21 cellular contexts compared by ENCODE assay signal in genomic region chr1:108925920-108926319, GRCh38. TPM values are rescaled to one million over a fixed set of nuclear protein-coding genes. Genes with fewer than 3 reads are reported as not detected.
A peak's percentile ranks its signal among the peaks of the same experiment; 100 is the strongest.
DNase-seq lines count a peak whose midpoint lies in the region; ATAC-seq, FAIRE-seq and TF ChIP-seq lines count a peak whose summit lies in the region.
"Had no signal": no experiment of that assay in that cellular context is flagged by ENCODE, and none has a peak within 500 bp of the region (broad histone marks: within the 10 kb centered on the region; RNA-seq: fewer than 3 reads in every experiment).

No MANE protein-coding gene starts in this region.

- peak; percentile 67 for ATAC-seq in activated CD8-positive, alpha-beta memory T cell treated with anti-CD3 and anti-CD28 coated beads, Interleukin-2, amount 10 ng/mL, durations not matched to agents 7 days and 5 days
- ATAC-seq in activated CD8-positive, alpha-beta T cell treated with anti-CD3 and anti-CD28 coated beads, Interleukin-2, amount 10 ng/mL, durations not matched to agents 7 days and 5 days = peak; percentile 36
- ATAC-seq in left ventricle myocardium superior = no peak
- ATAC-seq: HCT116 had no signal

- FAIRE-seq in GM12891 (lab: Jason Lieb, UNC) = peak; percentile 61
- FAIRE-seq: GM12892, RCC 7860 had no signal

- intact Hi-C loops in left ventricle myocardium superior (cut with micrococcal nuclease) = no loop called here

- no peaks in the 10 kb centered on the region for H3K4me1 Mint-ChIP-seq in activated CD8-positive, alpha-beta memory T cell treated with anti-CD3 and anti-CD28 coated beads, Interleukin-2, amount 10 ng/mL, durations not matched to agents 7 days and 5 days
- H3K4me1 Mint-ChIP-seq in activated CD8-positive, alpha-beta T cell treated with anti-CD3 and anti-CD28 coated beads, Interleukin-2, amount 10 ng/mL, durations not matched to agents 7 days and 5 days (ENCODE audit: low read depth) = no peaks in the 10 kb centered on the region

- no peaks in the 10 kb centered on the region for H3K9me3 Mint-ChIP-seq in activated CD8-positive, alpha-beta memory T cell treated with anti-CD3 and anti-CD28 coated beads, Interleukin-2, amount 10 ng/mL, durations not matched to agents 7 days and 5 days (ENCODE audit: low read depth)
- no peaks in the 10 kb centered on the region for H3K9me3 Mint-ChIP-seq in activated CD8-positive, alpha-beta T cell treated with anti-CD3 and anti-CD28 coated beads, Interleukin-2, amount 10 ng/mL, durations not matched to agents 7 days and 5 days (ENCODE audit: insufficient read depth)
- H3K9me3 Mint-ChIP-seq: CD4-positive, CD25-positive, alpha-beta regulatory T cell had no signal

- no peak overlapping the region for H3K4me3 Mint-ChIP-seq in activated CD8-positive, alpha-beta memory T cell treated with anti-CD3 and anti-CD28 coated beads, Interleukin-2, amount 10 ng/mL, durations not matched to agents 7 days and 5 days
- H3K4me3 Mint-ChIP-seq in activated CD8-positive, alpha-beta T cell treated with anti-CD3 and anti-CD28 coated beads, Interleukin-2, amount 10 ng/mL, durations not matched to agents 7 days and 5 days = no peak overlapping the region
- H3K4me3 Mint-ChIP-seq: CD4-positive, CD25-positive, alpha-beta regulatory T cell had no signal

- CTCF ChIA-PET in activated CD8-positive, alpha-beta memory T cell treated with anti-CD3 and anti-CD28 coated beads, Interleukin-2, amount 10 ng/mL, durations not matched to agents 7 days and 5 days (lab: Charles Lee) = no interaction called here
- CTCF ChIA-PET in activated CD8-positive, alpha-beta T cell treated with anti-CD3 and anti-CD28 coated beads, Interleukin-2, amount 10 ng/mL, durations not matched to agents 7 days and 5 days (lab: Charles Lee) = no interaction called here

- TF ChIP-seq POLR2A in GM12891 (IDR thresholded peaks at IDR 0.05; ENCODE audit: low read depth, low read length) = no peak

- POLR2A ChIA-PET in activated CD8-positive, alpha-beta T cell treated with anti-CD3 and anti-CD28 coated beads, Interleukin-2, amount 10 ng/mL, durations not matched to agents 7 days and 5 days (lab: Charles Lee) = no interaction called here

- peaks cover 29% of the 10 kb centered on the region for H3K36me3 Mint-ChIP-seq in activated CD8-positive, alpha-beta memory T cell treated with anti-CD3 and anti-CD28 coated beads, Interleukin-2, amount 10 ng/mL, durations not matched to agents 7 days and 5 days
- peaks cover 31% of the 10 kb centered on the region for H3K36me3 Mint-ChIP-seq in activated CD8-positive, alpha-beta T cell treated with anti-CD3 and anti-CD28 coated beads, Interleukin-2, amount 10 ng/mL, durations not matched to agents 7 days and 5 days (ENCODE audit: low read depth)

- no peak for DNase-seq in activated CD8-positive, alpha-beta memory T cell treated with anti-CD3 and anti-CD28 coated beads, Interleukin-2, amount 10 ng/mL, durations not matched to agents 7 days and 5 days
- DNase-seq in activated CD8-positive, alpha-beta memory T cell treated with anti-CD3 and anti-CD28 coated beads, Interleukin-2, amount 50 U/mL, for 48 hours = no peak
- no peak for DNase-seq in GM12891 (ENCODE audit: insufficient read length, low spot score)
- no peak for DNase-seq in activated CD8-positive, alpha-beta T cell treated with anti-CD3 and anti-CD28 coated beads, Interleukin-2, amount 10 ng/mL, durations not matched to agents 7 days and 5 days
- no peak for DNase-seq in left ventricle myocardium superior
- no peak for DNase-seq in NCI-H146 treated with DMSO at 0.1 percent for 48 hours (lab: John Stamatoyannopoulos, UW; ENCODE audit: unreplicated experiment)
- no peak for DNase-seq in NOMO-1 treated with dmso at 0.1 percent for 144 hours (lab: John Stamatoyannopoulos, UW; ENCODE audit: unreplicated experiment)
- DNase-seq: KBM-7, NCI-H1048, NCI-H1417, NCI-H1694 treated with DMSO at 0.1 percent for 48 hours, NCI-H2081, NCI-H2171, NCI-H226, NCI-H510A, NCI-H69, SIG-M5 had no signal

- no peak overlapping the region for H3K27ac Mint-ChIP-seq in activated CD8-positive, alpha-beta memory T cell treated with anti-CD3 and anti-CD28 coated beads, Interleukin-2, amount 10 ng/mL, durations not matched to agents 7 days and 5 days
- no peak overlapping the region for H3K27ac Mint-ChIP-seq in activated CD8-positive, alpha-beta T cell treated with anti-CD3 and anti-CD28 coated beads, Interleukin-2, amount 10 ng/mL, durations not matched to agents 7 days and 5 days
- H3K27ac Mint-ChIP-seq: CD4-positive, CD25-positive, alpha-beta regulatory T cell had no signal

- H3K27me3 Mint-ChIP-seq in activated CD8-positive, alpha-beta memory T cell treated with anti-CD3 and anti-CD28 coated beads, Interleukin-2, amount 10 ng/mL, durations not matched to agents 7 days and 5 days = no peaks in the 10 kb centered on the region
- H3K27me3 Mint-ChIP-seq in activated CD8-positive, alpha-beta T cell treated with anti-CD3 and anti-CD28 coated beads, Interleukin-2, amount 10 ng/mL, durations not matched to agents 7 days and 5 days (ENCODE audit: low read depth) = no peaks in the 10 kb centered on the region
- H3K27me3 Mint-ChIP-seq: CD4-positive, CD25-positive, alpha-beta regulatory T cell had no signal

TF ChIP-seq in GM12891, 5 proteins besides CTCF, POLR2A, EP300 and RAD21:
- no peak for TF ChIP-seq TAF1 (IDR thresholded peaks at IDR 0.05; ENCODE audit: low read depth, low read length)
- no peak for TF ChIP-seq POLR2AphosphoS5 (IDR thresholded peaks at IDR 0.05; ENCODE audit: low read depth, low read length)
- no peak for TF ChIP-seq POU2F2 (IDR thresholded peaks at IDR 0.05; ENCODE audit: low read depth, low read length)
- TF ChIP-seq SPI1 (IDR thresholded peaks at IDR 0.05; ENCODE audit: low read depth, low read length) = peak; percentile 78
- TF ChIP-seq PAX5 (IDR thresholded peaks at IDR 0.05; ENCODE audit: insufficient read depth, low read length, severe bottlenecking) = no peak

RNA-seq across cellular contexts. Expression of gene CLCC1, which starts 37.4 kb away (rescaled TPM):
- 10 to 100 TPM; 14.0 to 16.6 TPM for total RNA-seq in activated CD8-positive, alpha-beta memory T cell treated with anti-CD3 and anti-CD28 coated beads, Interleukin-2, amount 10 ng/mL, durations not matched to agents 7 days and 5 days
- 10.3 TPM for polyA plus RNA-seq in GM12891 (2012; ENCODE audit: low read depth, missing spikeins)
- 10 to 100 TPM; 11.8 to 13.7 TPM for total RNA-seq in activated CD8-positive, alpha-beta T cell treated with anti-CD3 and anti-CD28 coated beads, Interleukin-2, amount 10 ng/mL, durations not matched to agents 7 days and 5 days
- total RNA-seq in left ventricle myocardium superior = 29.1 TPM

RNA-seq across cellular contexts. Expression of gene GPSM2, which starts 49.1 kb away (rescaled TPM):
- total RNA-seq in activated CD8-positive, alpha-beta memory T cell treated with anti-CD3 and anti-CD28 coated beads, Interleukin-2, amount 10 ng/mL, durations not matched to agents 7 days and 5 days = 10 to 100 TPM; 30.8 to 47.3 TPM
- polyA plus RNA-seq in GM12891 (2012; ENCODE audit: low read depth, missing spikeins) = 6.6 TPM
- 10 to 100 TPM; 40.7 to 44.9 TPM for total RNA-seq in activated CD8-positive, alpha-beta T cell treated with anti-CD3 and anti-CD28 coated beads, Interleukin-2, amount 10 ng/mL, durations not matched to agents 7 days and 5 days
- total RNA-seq in left ventricle myocardium superior = 4.9 TPM
